ENCODE assay signal across 14 cellular contexts in the genomic region with DNA sequence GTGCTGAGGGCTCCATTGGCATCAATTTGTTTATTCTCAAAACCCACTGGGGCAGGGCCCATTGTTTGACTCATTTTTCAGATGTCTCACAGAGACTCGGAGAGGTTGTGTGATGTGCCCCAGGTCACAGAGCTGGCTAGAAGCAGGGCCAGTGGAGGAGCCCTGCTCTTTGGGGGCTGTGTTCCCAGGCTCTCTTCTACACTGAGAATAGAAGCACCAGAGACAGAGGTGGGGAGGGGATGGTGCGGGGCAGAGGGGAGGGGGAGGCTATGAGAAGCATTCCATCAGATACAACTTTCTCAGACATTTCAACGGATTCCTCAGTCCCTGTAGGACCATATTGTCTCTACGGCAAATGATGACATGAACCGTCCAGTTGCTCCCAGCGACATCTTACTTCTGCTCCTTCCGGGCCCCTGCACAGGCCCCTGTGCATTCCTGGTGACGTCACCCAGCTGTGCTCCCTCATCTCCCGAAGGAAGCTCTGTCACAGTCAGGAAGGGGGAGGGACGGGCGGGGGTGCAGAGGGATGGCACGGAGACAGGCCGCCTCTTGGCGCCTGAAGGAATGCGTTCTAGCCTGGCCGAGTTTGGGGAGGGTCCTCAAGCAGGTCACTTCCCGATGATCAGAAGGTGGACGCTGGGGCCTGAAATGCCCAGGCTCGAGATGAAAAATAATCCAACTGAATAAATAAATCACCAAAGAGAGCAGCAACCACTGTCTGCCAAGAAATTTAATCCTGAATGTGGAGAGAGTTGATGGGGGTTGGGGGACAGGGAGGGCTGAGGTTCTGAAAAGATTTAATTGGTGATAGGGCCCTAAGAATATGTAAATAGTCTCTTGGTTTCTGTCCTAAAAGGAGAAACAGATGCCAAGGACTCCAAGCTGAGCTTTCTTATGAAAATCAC.
DNase-seq lines count a peak whose midpoint lies in the region; ATAC-seq and TF ChIP-seq lines count a peak whose summit lies in the region.
"Had no signal": no experiment of that assay in that cellular context is flagged by ENCODE, and none has a peak within 500 bp of the region (broad histone marks: within the 10 kb centered on the region; RNA-seq: fewer than 3 reads in every experiment).

No MANE protein-coding gene starts in this region.

- no peak overlapping the region for H3K27ac Mint-ChIP-seq in activated CD8-positive, alpha-beta T cell treated with anti-CD3 and anti-CD28 coated beads, Interleukin-2, amount 10 ng/mL, durations not matched to agents 7 days and 5 days

- H3K4me1 ChIP-seq in SJCRH30, result peaks cover 23% of the 10 kb centered on the region
- no peaks in the 10 kb centered on the region for H3K4me1 ChIP-seq in OCI-LY7 (ENCODE audit: insufficient read depth, low read length, poor library complexity, severe bottlenecking)

- no peak overlapping the region for H3K4me3 Mint-ChIP-seq in activated CD8-positive, alpha-beta T cell treated with anti-CD3 and anti-CD28 coated beads, Interleukin-2, amount 10 ng/mL, durations not matched to agents 7 days and 5 days

- H3K9me3 ChIP-seq in SJCRH30 (replicated peaks) (no peaks in the 10 kb centered on the region), OCI-LY7 (ENCODE audit: low read length) (no peaks in the 10 kb centered on the region)

- intact Hi-C loops in OCI-LY7 (cut with micrococcal nuclease; ENCODE audit: unreplicated experiment), result no loop called here

- no peaks in the 10 kb centered on the region for H3K36me3 Mint-ChIP-seq in activated CD8-positive, alpha-beta T cell treated with anti-CD3 and anti-CD28 coated beads, Interleukin-2, amount 10 ng/mL, durations not matched to agents 7 days and 5 days (ENCODE audit: low read depth)

- no TSS peak for BruUV-seq in OCI-LY7 (replicated peaks; lab: Mats Ljungman, UMichigan)

- CTCF ChIA-PET in activated CD8-positive, alpha-beta T cell treated with anti-CD3 and anti-CD28 coated beads, Interleukin-2, amount 10 ng/mL, durations not matched to agents 7 days and 5 days (lab: Charles Lee), result interaction anchor here (0.6 kb wide), 1 partner anchor 8 kb away, joined by 4 read pairs; no protein-coding TSS in a partner anchor
- CTCF ChIA-PET in OCI-LY7 (lab: Charles Lee; ENCODE audit: unreplicated experiment), result interaction anchor here (0.6 kb wide), 1 partner anchor 94 kb away, joined by 5 read pairs; no protein-coding TSS in a partner anchor

- DNase-seq in AG08396 (ENCODE audit: low spot score) (peak; percentile 26), SJCRH30 (peak; percentile 91 to 93), fibroblast of pulmonary artery (ENCODE audit: low read depth) (peak; percentile 16), myocyte (ENCODE audit: low read depth) (peak; percentile 81), OCI-LY7 (ENCODE audit: low spot score) (no peak)
- DNase-seq in activated CD8-positive, alpha-beta T cell treated with anti-CD3 and anti-CD28 coated beads, Interleukin-2, amount 10 ng/mL, durations not matched to agents 7 days and 5 days, result no peak
- DNase-seq in stimulated activated CD4-positive, alpha-beta T cell treated with anti-CD3 and anti-CD28 coated beads, Interleukin-4, amount 100 ng/mL, for 24 hours, result no peak
- DNase-seq: ACHN; activated CD8-positive, alpha-beta memory T cell treated with anti-CD3 and anti-CD28 coated beads for 24 hours; activated effector memory CD4-positive, alpha-beta T cell treated with Interleukin-2 at 50 U/mL for 16 hours; midbrain; NCI-H1694 treated with DMSO at 0.1 percent for 48 hours; NCI-H446 had no signal

- H3K4me1 Mint-ChIP-seq in activated CD8-positive, alpha-beta T cell treated with anti-CD3 and anti-CD28 coated beads, Interleukin-2, amount 10 ng/mL, durations not matched to agents 7 days and 5 days (ENCODE audit: low read depth), result no peaks in the 10 kb centered on the region

- TF ChIP-seq CTCF in fibroblast of pulmonary artery (IDR thresholded peaks at IDR 0.05; ENCODE audit: low read length, missing control alignments) (no peak), OCI-LY7 (conservative IDR thresholded peaks at IDR 0.05; ENCODE audit: low read length) (no peak)

- H3K27ac ChIP-seq in SJCRH30, result peak overlapping the region; percentile 74
- H3K27ac ChIP-seq in OCI-LY7 (ENCODE audit: low read depth, low read length, poor library complexity, severe bottlenecking), result no peak overlapping the region

- H3K79me2 ChIP-seq in OCI-LY7 (ENCODE audit: insufficient read depth, low read depth, low read length), result no peaks in the 10 kb centered on the region

- no peak for ATAC-seq in activated CD8-positive, alpha-beta T cell treated with anti-CD3 and anti-CD28 coated beads, Interleukin-2, amount 10 ng/mL, durations not matched to agents 7 days and 5 days
- ATAC-seq in HG03039 (IDR thresholded peaks at IDR 0.05; ENCODE audit: unreplicated experiment), result no peak

- no peaks in the 10 kb centered on the region for H3K27me3 ChIP-seq in SJCRH30

- H3K4me2 ChIP-seq in OCI-LY7 (ENCODE audit: low read length), result no peak overlapping the region

- H3K27me3 Mint-ChIP-seq in activated CD8-positive, alpha-beta T cell treated with anti-CD3 and anti-CD28 coated beads, Interleukin-2, amount 10 ng/mL, durations not matched to agents 7 days and 5 days (ENCODE audit: low read depth), result peaks cover 13% of the 10 kb centered on the region

- POLR2A ChIA-PET in activated CD8-positive, alpha-beta T cell treated with anti-CD3 and anti-CD28 coated beads, Interleukin-2, amount 10 ng/mL, durations not matched to agents 7 days and 5 days (lab: Charles Lee), result interaction anchor here (1.1 kb wide), 1 partner anchor 8 kb away, joined by 3 read pairs; no protein-coding TSS in a partner anchor
- POLR2A ChIA-PET in OCI-LY7 (lab: Charles Lee), result interaction anchor here (0.6 kb wide), 1 partner anchor 320 kb away, joined by 3 read pairs; no protein-coding TSS in a partner anchor

- H3K9me2 ChIP-seq in OCI-LY7 (ENCODE audit: insufficient read depth, low read length), result no peaks in the 10 kb centered on the region

- H4K20me1 ChIP-seq in OCI-LY7 (ENCODE audit: insufficient read depth, low read length), result no peaks in the 10 kb centered on the region

- H3K36me3 ChIP-seq in SJCRH30 (no peaks in the 10 kb centered on the region), OCI-LY7 (ENCODE audit: insufficient read depth, low read length) (no peaks in the 10 kb centered on the region)

- no peak overlapping the region for H2AFZ ChIP-seq in OCI-LY7 (ENCODE audit: low read length)

- no peaks in the 10 kb centered on the region for H3K9me3 Mint-ChIP-seq in activated CD8-positive, alpha-beta T cell treated with anti-CD3 and anti-CD28 coated beads, Interleukin-2, amount 10 ng/mL, durations not matched to agents 7 days and 5 days (ENCODE audit: insufficient read depth)

- H3K4me3 ChIP-seq in SJCRH30 (peak overlapping the region; percentile 17; the same call in 1 of the 2 replicates), fibroblast of pulmonary artery (replicated peaks; ENCODE audit: low read depth, low read length) (no peak overlapping the region), OCI-LY7 (ENCODE audit: low read depth, low read length, poor library complexity, severe bottlenecking) (no peak overlapping the region)

Comparison
In these comparisons a context has a peak if more than half of its experiments do, and no peak if none do; other contexts are left out.
1. DNase-seq: peak in AG08396 (single experiment), SJCRH30 (2 of 2), fibroblast of pulmonary artery (single experiment) and myocyte (single experiment); none in activated CD8-positive, alpha-beta T cell treated with anti-CD3 and anti-CD28 coated beads, Interleukin-2, amount 10 ng/mL, durations not matched to agents 7 days and 5 days (single experiment), stimulated activated CD4-positive, alpha-beta T cell treated with anti-CD3 and anti-CD28 coated beads, Interleukin-4, amount 100 ng/mL, for 24 hours (single experiment) and OCI-LY7 (single experiment).